Comparison of ENCODE assay signal across 29 cellular contexts in genomic region chr2:179877601-179878364, GRCh38. TPM values are rescaled to one million over a fixed set of nuclear protein-coding genes. Genes with fewer than 3 reads are reported as not detected.
"Had no signal": no experiment of that assay in that cellular context is flagged by ENCODE, and none has a peak within 500 bp of the region (broad histone marks: within the 10 kb centered on the region; RNA-seq: fewer than 3 reads in every experiment).

No MANE protein-coding gene starts in this region.

- H3K36me3 ChIP-seq: ascending aorta had no signal

- H3K27me3 ChIP-seq: ascending aorta, body of pancreas had no signal

- H3K9me3 ChIP-seq: ascending aorta, body of pancreas had no signal

- H2AFZ ChIP-seq: PC-9 had no signal

- ATAC-seq: activated T-cell treated with anti-CD3 and anti-CD28 coated beads, Interleukin-2, amount 50 U/mL, for 72 hours; body of pancreas; T-cell had no signal

- H3K4me3 ChIP-seq: ascending aorta, body of pancreas, PC-9 had no signal

- H3K27ac ChIP-seq: ascending aorta, body of pancreas, PC-9, VCaP had no signal

- H3K4me2 ChIP-seq: PC-9 had no signal

- H3K4me1 ChIP-seq: ascending aorta, body of pancreas had no signal

- DNase-seq: activated CD4-positive, alpha-beta memory T cell treated with anti-CD3 and anti-CD28 coated beads for 36 hours; activated CD4-positive, alpha-beta T cell treated with anti-CD3 and anti-CD28 coated beads, Interleukin-2, amount 10 ng/mL, durations not matched to agents 7 days and 5 days; activated CD4-positive, CD25-positive, alpha-beta regulatory T cell; activated gamma-delta T cell treated with Interleukin-2 at 50 U/mL for 16 hours; activated naive CD4-positive, alpha-beta T cell treated with anti-CD3 and anti-CD28 coated beads, Interleukin-2, amount 10 ng/mL, durations not matched to agents 7 days and 5 days; activated naive CD8-positive, alpha-beta T cell treated with anti-CD3 and anti-CD28 coated beads for 36 hours; activated T-cell treated with anti-CD3 and anti-CD28 coated beads, Interleukin-2, amount 50 U/mL, for 72 hours; amniotic stem cell; body of pancreas; Kasumi-1; KBM-7; NCI-H1048; NCI-H146; NCI-H187 treated with DMSO at 0.1 percent for 48 hours; NCI-H2081 treated with DMSO at 0.1 percent for 48 hours; NCI-H2227 treated with DMSO at 0.1 percent for 48 hours; NCI-H446 treated with DMSO at 0.1 percent for 48 hours; NCI-H524 treated with DMSO at 0.1 percent for 48 hours; NCI-H748 treated with DMSO at 0.1 percent for 48 hours; PC-9; SHP77 treated with DMSO at 0.1 percent for 48 hours; T-cell; T-helper 2 cell; T1000 had no signal

RNA-seq across cellular contexts. Expression of gene ZNF385B, which starts 16.4 kb away (rescaled TPM):
- total RNA-seq: activated CD4-positive, alpha-beta memory T cell treated with anti-CD3 and anti-CD28 coated beads for 36 hours; activated CD4-positive, alpha-beta T cell treated with anti-CD3 and anti-CD28 coated beads, Interleukin-2, amount 10 ng/mL, durations not matched to agents 7 days and 5 days; activated CD8-positive, alpha-beta memory T cell treated with anti-CD3 and anti-CD28 coated beads for 36 hours; activated naive CD8-positive, alpha-beta T cell treated with anti-CD3 and anti-CD28 coated beads for 36 hours; activated T-cell treated with anti-CD3 and anti-CD28 coated beads, Interleukin-2, amount 50 U/mL, for 72 hours; activated T-helper 2 cell treated with anti-CD3 and anti-CD28 coated beads, Interferon-gamma antibody, Interleukin-2, Interleukin-4, amounts not matched to agents 10 μg/mL and 5 μg/mL and 100 μg/mL, durations not matched to agents 14 hours and 24 hours and 36 hours; SK-MEL-5 had no signal
